ENCODE assay signal across 2 cellular contexts in the genomic region with DNA sequence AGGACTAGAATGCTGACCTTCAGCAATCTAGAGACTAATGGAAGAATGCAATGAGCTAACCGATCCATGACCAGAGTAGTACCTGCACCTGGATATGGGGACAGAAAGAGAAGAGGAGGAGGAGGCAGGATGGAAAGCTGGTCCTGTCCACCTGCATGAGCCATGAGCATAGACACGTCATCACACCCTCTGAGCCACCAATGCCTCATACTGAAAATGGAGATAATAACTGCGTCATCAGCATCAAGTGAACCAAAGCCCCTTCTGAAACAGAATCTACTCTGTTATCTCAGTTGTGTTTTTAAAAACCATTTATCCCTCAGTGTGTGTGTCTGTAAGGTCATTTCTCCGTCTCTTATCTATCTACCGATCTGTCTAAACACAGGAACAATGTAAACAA.
TF ChIP-seq lines count a peak whose summit lies in the region.

No MANE protein-coding gene starts in this region.

TF ChIP-seq in HepG2, 621 proteins besides CTCF, POLR2A, EP300 and RAD21:
- no peak for TF ChIP-seq ZNF777 (CRISPR knock-in tag; IDR thresholded peaks at IDR 0.05)
- TF ChIP-seq ZFP62 (CRISPR knock-in tag; IDR thresholded peaks at IDR 0.05), result no peak
- TF ChIP-seq ZFP82 (CRISPR knock-in tag; IDR thresholded peaks at IDR 0.05; ENCODE audit: borderline replicate concordance), result no peak
- TF ChIP-seq CREB1 (IDR thresholded peaks at IDR 0.05), result peak; percentile 78
- TF ChIP-seq CREB1 (CRISPR knock-in tag; IDR thresholded peaks at IDR 0.05), result no peak

TF ChIP-seq in H1, 55 proteins besides CTCF, POLR2A, EP300 and RAD21:
- no peak for TF ChIP-seq POLR2AphosphoS5 (IDR thresholded peaks at IDR 0.05; ENCODE audit: low read depth, low read length)
- no peak for TF ChIP-seq HDAC2 (IDR thresholded peaks at IDR 0.05; ENCODE audit: borderline replicate concordance in 1 of 2, low read depth in 2 of 2, low read length in 2 of 2)
- no peak for TF ChIP-seq KDM5A (IDR thresholded peaks at IDR 0.05; ENCODE audit: low read length)
- TF ChIP-seq SP4 (IDR thresholded peaks at IDR 0.05; ENCODE audit: low read length), result no peak
- TF ChIP-seq TCF12 (IDR thresholded peaks at IDR 0.05; ENCODE audit: low read depth, low read length), result no peak
- TF ChIP-seq SP2 (IDR thresholded peaks at IDR 0.05; ENCODE audit: low read length), result no peak
- no peak for TF ChIP-seq TAF1 (IDR thresholded peaks at IDR 0.05; ENCODE audit: low read depth, low read length)
- TF ChIP-seq JUND (IDR thresholded peaks at IDR 0.05; ENCODE audit: low read length), result no peak
- no peak for TF ChIP-seq YY1 (IDR thresholded peaks at IDR 0.05; ENCODE audit: low read depth, low read length)
- TF ChIP-seq, protein P1, sequence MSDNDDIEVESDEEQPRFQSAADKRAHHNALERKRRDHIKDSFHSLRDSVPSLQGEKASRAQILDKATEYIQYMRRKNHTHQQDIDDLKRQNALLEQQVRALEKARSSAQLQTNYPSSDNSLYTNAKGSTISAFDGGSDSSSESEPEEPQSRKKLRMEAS (IDR thresholded peaks at IDR 0.05), result no peak
- TF ChIP-seq ZNF274 (IDR thresholded peaks at IDR 0.05; ENCODE audit: borderline replicate concordance, extremely low read depth, low read length), result no peak
- TF ChIP-seq SUZ12 (IDR thresholded peaks at IDR 0.05; ENCODE audit: low read length), result no peak
- TF ChIP-seq GABPA (IDR thresholded peaks at IDR 0.05; ENCODE audit: borderline replicate concordance, insufficient read depth, low read length), result no peak
- TF ChIP-seq TBP (IDR thresholded peaks at IDR 0.05; ENCODE audit: low read depth, low read length), result no peak
- no peak for TF ChIP-seq BRCA1 (IDR thresholded peaks at IDR 0.05; ENCODE audit: low read depth, low read length)
- TF ChIP-seq SAP30 (IDR thresholded peaks at IDR 0.05; ENCODE audit: insufficient read depth, insufficient replicate concordance, low read length), result no peak
- no peak for TF ChIP-seq PHF8 (conservative IDR thresholded peaks at IDR 0.05; ENCODE audit: low read depth, low read length)
- no peak for TF ChIP-seq EZH2 (IDR thresholded peaks at IDR 0.05; ENCODE audit: low read depth, low read length, severe bottlenecking)
- no peak for TF ChIP-seq CBX8 (IDR thresholded peaks at IDR 0.05; ENCODE audit: borderline replicate concordance, low read depth, low read length)
